ENCODE assay signal across 26 cellular contexts in genomic region chrX:14359727-14360126, GRCh38.
"Had no signal": no experiment of that assay in that cellular context is flagged by ENCODE, and none has a peak within 500 bp of the region (broad histone marks: within the 10 kb centered on the region; RNA-seq: fewer than 3 reads in every experiment).

No MANE protein-coding gene starts in this region.

- H3K9me3 ChIP-seq: adrenal gland, ascending aorta, prostate gland, spleen, testis, upper lobe of left lung had no signal

- H3K27ac Mint-ChIP-seq: activated CD4-positive, alpha-beta T cell treated with anti-CD3 and anti-CD28 coated beads for 36 hours; activated naive CD8-positive, alpha-beta T cell; activated T-helper 2 cell treated with anti-CD3 and anti-CD28 coated beads, Interferon-gamma antibody, Interleukin-2, Interleukin-4, amounts not matched to agents 10 μg/mL and 5 μg/mL and 100 μg/mL, durations not matched to agents 14 hours and 24 hours and 36 hours; natural killer cell treated with Interleukin-12 subunit alpha and Interleukin-12 subunit beta and Interleukin-15 and Interleukin-18, amount 100 ng/mL, for 72 hours had no signal

- H3K4me1 ChIP-seq: adrenal gland, ascending aorta, prostate gland, spleen, testis, upper lobe of left lung had no signal

- FAIRE-seq: frontal cortex, islet of Langerhans had no signal

- H3K27ac ChIP-seq: adrenal gland, ascending aorta, brain microvascular endothelial cell, prostate gland, spleen, testis, upper lobe of left lung had no signal

- H3K27me3 ChIP-seq: adrenal gland, ascending aorta, brain microvascular endothelial cell, testis, upper lobe of left lung had no signal

- DNase-seq: activated CD4-positive, alpha-beta T cell treated with anti-CD3 and anti-CD28 coated beads for 36 hours; activated CD4-positive, alpha-beta T cell treated with anti-CD3 and anti-CD28 coated beads, Interleukin-2, amount 50 U/mL, for 4 hours; activated CD8-positive, alpha-beta memory T cell treated with anti-CD3 and anti-CD28 coated beads, Interleukin-2, amount 50 U/mL, for 48 hours; activated naive CD4-positive, alpha-beta T cell; activated T-cell treated with anti-CD3 and anti-CD28 coated beads, Interleukin-2, amount 50 U/mL, for 4 hours; adrenal gland; brain microvascular endothelial cell; caudate nucleus; effector memory CD4-positive, alpha-beta T cell; glutamatergic neuron; hippocampal formation; midbrain; spleen; stimulated activated CD4-positive, alpha-beta T cell treated with anti-CD3 and anti-CD28 coated beads, Interleukin-4, amount 100 ng/mL, for 1 hour; stimulated activated naive CD4-positive, alpha-beta T cell; T-helper 9 cell; testis; upper lobe of left lung had no signal

- H3K36me3 Mint-ChIP-seq: activated naive CD8-positive, alpha-beta T cell; natural killer cell treated with Interleukin-12 subunit alpha and Interleukin-12 subunit beta and Interleukin-15 and Interleukin-18, amount 100 ng/mL, for 72 hours had no signal

- H3K4me1 Mint-ChIP-seq: activated CD4-positive, alpha-beta T cell treated with anti-CD3 and anti-CD28 coated beads for 36 hours had no signal

- H3K9me3 Mint-ChIP-seq: activated T-cell treated with anti-CD3 and anti-CD28 coated beads, Interleukin-2, amount 50 U/mL, for 4 hours; activated T-helper 2 cell treated with anti-CD3 and anti-CD28 coated beads, Interferon-gamma antibody, Interleukin-2, Interleukin-4, amounts not matched to agents 10 μg/mL and 5 μg/mL and 100 μg/mL, durations not matched to agents 14 hours and 24 hours and 36 hours had no signal

- ATAC-seq: activated CD4-positive, alpha-beta T cell treated with anti-CD3 and anti-CD28 coated beads for 36 hours; activated T-cell treated with anti-CD3 and anti-CD28 coated beads, Interleukin-2, amount 50 U/mL, for 4 hours; esophagus mucosa; natural killer cell treated with Interleukin-12 subunit alpha and Interleukin-12 subunit beta and Interleukin-15 and Interleukin-18, amount 100 ng/mL, for 72 hours had no signal

- H3K36me3 ChIP-seq: adrenal gland, ascending aorta, brain microvascular endothelial cell, prostate gland, spleen, upper lobe of left lung had no signal

- H3K27me3 Mint-ChIP-seq: activated CD4-positive, alpha-beta T cell treated with anti-CD3 and anti-CD28 coated beads for 36 hours; activated naive CD8-positive, alpha-beta T cell; natural killer cell treated with Interleukin-12 subunit alpha and Interleukin-12 subunit beta and Interleukin-15 and Interleukin-18, amount 100 ng/mL, for 72 hours had no signal

- H3K4me3 ChIP-seq: adrenal gland, ascending aorta, prostate gland, spleen, testis, upper lobe of left lung had no signal

- H3K4me3 Mint-ChIP-seq: activated CD4-positive, alpha-beta T cell treated with anti-CD3 and anti-CD28 coated beads for 36 hours; activated naive CD8-positive, alpha-beta T cell; activated T-cell treated with anti-CD3 and anti-CD28 coated beads, Interleukin-2, amount 50 U/mL, for 4 hours; natural killer cell treated with Interleukin-12 subunit alpha and Interleukin-12 subunit beta and Interleukin-15 and Interleukin-18, amount 100 ng/mL, for 72 hours had no signal
